Comparison of ENCODE assay signal across 20 cellular contexts in genomic region chr1:118202076-118202608, GRCh38. TPM values are rescaled to one million over a fixed set of nuclear protein-coding genes. Genes with fewer than 3 reads are reported as not detected.
"Had no signal": no experiment of that assay in that cellular context is flagged by ENCODE, and none has a peak within 500 bp of the region (broad histone marks: within the 10 kb centered on the region; RNA-seq: fewer than 3 reads in every experiment).

No MANE protein-coding gene starts in this region.

- FAIRE-seq: bronchial epithelial cell, endometrium, frontal cortex, keratinocyte, TTC549 had no signal

- H3K36me3 Mint-ChIP-seq: activated naive CD8-positive, alpha-beta T cell had no signal

- H3K4me3 ChIP-seq: lung, thyroid gland had no signal

- H3K4me3 Mint-ChIP-seq: activated naive CD8-positive, alpha-beta T cell; activated T-helper 1 cell treated with anti-CD3 and anti-CD28 coated beads, Interleukin-12 subunit alpha, Interleukin-12 subunit beta, Interleukin-2, Interleukin-4 antibody, amounts not matched to agents 30 ng/mL and 10 ng/mL and 1 ng/mL, durations not matched to agents 14 hours and 24 hours and 36 hours; nephron had no signal

- DNase-seq: activated CD4-positive, alpha-beta T cell treated with anti-CD3 and anti-CD28 coated beads, Interleukin-2, amount 50 U/mL, for 4 hours; cerebellar nuclear complex; cortex of kidney; erythroblast; nucleus accumbens; posterior cingulate gyrus; stimulated activated CD4-positive, alpha-beta T cell treated with anti-CD3 and anti-CD28 coated beads, Interleukin-12 subunit alpha, Interleukin-12 subunit beta, amount 100 ng/mL, for 4 hours; stimulated activated CD4-positive, alpha-beta T cell treated with anti-CD3 and anti-CD28 coated beads, Interleukin-1b, Interleukin-23, amount 100 ng/mL, for 48 hours; stimulated activated CD8-positive, alpha-beta memory T cell treated with anti-CD3 and anti-CD28 coated beads, Interleukin-4, amount 100 ng/mL, for 48 hours; stimulated activated naive CD4-positive, alpha-beta T cell; thyroid gland had no signal

- H3K27me3 ChIP-seq: thyroid gland had no signal

- H3K9me3 Mint-ChIP-seq: activated T-helper 1 cell treated with anti-CD3 and anti-CD28 coated beads, Interleukin-12 subunit alpha, Interleukin-12 subunit beta, Interleukin-2, Interleukin-4 antibody, amounts not matched to agents 30 ng/mL and 10 ng/mL and 1 ng/mL, durations not matched to agents 14 hours and 24 hours and 36 hours had no signal

- H3K27ac ChIP-seq: thyroid gland had no signal

- H3K4me1 ChIP-seq: thyroid gland had no signal

- H3K9me3 ChIP-seq: thyroid gland had no signal

- H3K27me3 Mint-ChIP-seq: activated naive CD8-positive, alpha-beta T cell had no signal

- H3K27ac Mint-ChIP-seq: activated naive CD8-positive, alpha-beta T cell; activated T-helper 1 cell treated with anti-CD3 and anti-CD28 coated beads, Interleukin-12 subunit alpha, Interleukin-12 subunit beta, Interleukin-2, Interleukin-4 antibody, amounts not matched to agents 30 ng/mL and 10 ng/mL and 1 ng/mL, durations not matched to agents 14 hours and 24 hours and 36 hours; nephron had no signal

- H3K36me3 ChIP-seq: thyroid gland had no signal

RNA-seq across cellular contexts. Expression of gene SPAG17, which starts 17.1 kb away (rescaled TPM):
- total RNA-seq: activated T-helper 1 cell treated with anti-CD3 and anti-CD28 coated beads, Interleukin-12 subunit alpha, Interleukin-12 subunit beta, Interleukin-2, Interleukin-4 antibody, amounts not matched to agents 30 ng/mL and 10 ng/mL and 1 ng/mL, durations not matched to agents 14 hours and 24 hours and 36 hours had no signal
